Comparison of ENCODE assay signal across 8 cellular contexts in genomic region chr16:82229800-82230619, GRCh38. TPM values are rescaled to one million over a fixed set of nuclear protein-coding genes. Genes with fewer than 3 reads are reported as not detected.
DNase-seq lines count a peak whose midpoint lies in the region; ATAC-seq, FAIRE-seq and TF ChIP-seq lines count a peak whose summit lies in the region.

No MANE protein-coding gene starts in this region.

- TF ChIP-seq CTCF in D721Med (IDR thresholded peaks at IDR 0.05; ENCODE audit: insufficient read depth, missing control alignments) (peak; percentile 94), omental fat pad (IDR thresholded peaks at IDR 0.05) (peak in 2 of 3 donors; percentile 47 to 71), tibial artery (IDR thresholded peaks at IDR 0.05) (peak; percentile 55 to 64)

- in situ Hi-C loops in KBM-7 (cut with MboI; ENCODE audit: low pct_unique_long_range_greater_than_20kb, low sequenced_read_pairs): no loop called here

- no peaks in the 10 kb centered on the region for H3K36me3 ChIP-seq in tibial artery

- ATAC-seq in omental fat pad (ENCODE audit: low FRiP score): peak; percentile 74
- ATAC-seq in HG03045 (IDR thresholded peaks at IDR 0.05; ENCODE audit: unreplicated experiment): no peak

- FAIRE-seq in D721Med (lab: Jason Lieb, UNC): no peak

- H3K9me3 ChIP-seq in tibial artery: no peaks in the 10 kb centered on the region

- no peaks in the 10 kb centered on the region for H3K4me1 ChIP-seq in tibial artery

- no peak overlapping the region for H3K27ac ChIP-seq in tibial artery

- intact Hi-C loops in tibial artery (cut with DNase I; ENCODE audit: low total_unique reads): loop anchor here (10.0 kb wide), 1 partner anchor 335 kb away; no protein-coding TSS in a partner anchor

- DNase-seq in D721Med (ENCODE audit: insufficient read length, low spot score) (no peak), KBM-7 (peak; percentile 49), RPMI8226 (peak; percentile 44), foreskin melanocyte (peak; percentile 47), omental fat pad (ENCODE audit: low spot score) (peak; percentile 71), tibial artery (peak in 1 of 2 donors; percentile 68)
- peak; percentile 43 for DNase-seq in activated T-helper 9 cell treated with anti-CD3 and anti-CD28 coated beads, Interleukin-2, amount 50 U/mL, for 16 hours (ENCODE audit: low read depth)

- H3K27me3 ChIP-seq in tibial artery: peaks cover 0 to 9% of the 10 kb centered on the region in 2 donors

- no peak overlapping the region for H3K4me3 ChIP-seq in tibial artery

RNA-seq across cellular contexts. Expression of gene MPHOSPH6, which starts 60.0 kb away (rescaled TPM):
- total RNA-seq in omental fat pad: 10 to 100 TPM; 21.7 to 35.5 (median 34.3) TPM
